ENCODE assay signal across 13 cellular contexts in the genomic region with DNA sequence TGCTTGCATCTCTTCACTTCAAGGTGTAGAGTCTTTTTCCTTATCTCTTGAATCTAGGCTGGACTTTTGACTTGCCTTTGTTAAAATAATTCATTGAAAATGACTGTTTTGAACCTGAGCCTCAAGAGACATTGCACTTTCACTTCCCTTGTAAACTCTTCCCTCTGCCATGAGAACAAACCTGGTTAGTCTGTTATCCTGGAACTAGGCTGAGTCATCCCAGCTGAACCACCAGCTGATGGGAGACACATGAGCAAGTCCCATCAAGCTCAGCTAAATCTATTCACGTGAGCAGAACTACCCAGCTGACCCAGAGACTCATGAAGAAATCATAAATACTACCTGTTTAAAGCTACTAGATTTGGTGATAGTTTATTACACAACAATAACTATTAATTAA.
DNase-seq lines count a peak whose midpoint lies in the region; ATAC-seq and TF ChIP-seq lines count a peak whose summit lies in the region.
"Had no signal": no experiment of that assay in that cellular context is flagged by ENCODE, and none has a peak within 500 bp of the region (broad histone marks: within the 10 kb centered on the region; RNA-seq: fewer than 3 reads in every experiment).

No MANE protein-coding gene starts in this region.

- TF ChIP-seq CTCF in retinal pigment epithelial cell (conservative IDR thresholded peaks at IDR 0.05; ENCODE audit: low read depth, low read length): no peak

- ATAC-seq in GM21423 (IDR thresholded peaks at IDR 0.05; ENCODE audit: unreplicated experiment): peak; percentile 82
- peak; percentile 60 for ATAC-seq in HG03064 (IDR thresholded peaks at IDR 0.05; ENCODE audit: low read depth, unreplicated experiment)
- no peak for ATAC-seq in stimulated activated memory B cell treated with anti-CD40 and anti-IgM and Interleukin-4, amounts not matched to agents 10 μg/mL and 1 μg/mL and 100 μg/mL, for 72 hours
- ATAC-seq: left lung had no signal

- no peak overlapping the region for H3K27ac Mint-ChIP-seq in stimulated activated memory B cell treated with anti-CD40 and anti-IgM and Interleukin-4, amounts not matched to agents 10 μg/mL and 1 μg/mL and 100 μg/mL, for 72 hours
- H3K27ac Mint-ChIP-seq: stimulated activated naive CD8-positive, alpha-beta T cell treated with anti-CD3 and anti-CD28 coated beads, Interleukin-15, Interleukin-2, amounts not matched to agents 100 ng/mL and 50 ng/mL, for 24 hours had no signal

- H3K4me3 ChIP-seq in retinal pigment epithelial cell (ENCODE audit: low read length): no peak overlapping the region
- H3K4me3 ChIP-seq: left lung had no signal

- H3K27me3 Mint-ChIP-seq in stimulated activated memory B cell treated with anti-CD40 and anti-IgM and Interleukin-4, amounts not matched to agents 10 μg/mL and 1 μg/mL and 100 μg/mL, for 72 hours: no peaks in the 10 kb centered on the region
- H3K27me3 Mint-ChIP-seq: stimulated activated naive CD8-positive, alpha-beta T cell treated with anti-CD3 and anti-CD28 coated beads, Interleukin-15, Interleukin-2, amounts not matched to agents 100 ng/mL and 50 ng/mL, for 24 hours had no signal

- no peaks in the 10 kb centered on the region for H3K36me3 Mint-ChIP-seq in stimulated activated memory B cell treated with anti-CD40 and anti-IgM and Interleukin-4, amounts not matched to agents 10 μg/mL and 1 μg/mL and 100 μg/mL, for 72 hours

- no peaks in the 10 kb centered on the region for H3K9me3 Mint-ChIP-seq in stimulated activated memory B cell treated with anti-CD40 and anti-IgM and Interleukin-4, amounts not matched to agents 10 μg/mL and 1 μg/mL and 100 μg/mL, for 72 hours
- H3K9me3 Mint-ChIP-seq: stimulated activated naive CD8-positive, alpha-beta T cell treated with anti-CD3 and anti-CD28 coated beads, Interleukin-15, Interleukin-2, amounts not matched to agents 100 ng/mL and 50 ng/mL, for 24 hours had no signal

- H3K4me3 Mint-ChIP-seq in stimulated activated memory B cell treated with anti-CD40 and anti-IgM and Interleukin-4, amounts not matched to agents 10 μg/mL and 1 μg/mL and 100 μg/mL, for 72 hours: no peak overlapping the region
- H3K4me3 Mint-ChIP-seq: stimulated activated naive CD8-positive, alpha-beta T cell treated with anti-CD3 and anti-CD28 coated beads, Interleukin-15, Interleukin-2, amounts not matched to agents 100 ng/mL and 50 ng/mL, for 24 hours had no signal

- DNase-seq in RPMI7951 (ENCODE audit: low read depth): peak; percentile 1
- peak; percentile 74 for DNase-seq in retinal pigment epithelial cell (ENCODE audit: low read depth)
- DNase-seq in GM19240 (ENCODE audit: insufficient read length, low spot score): no peak
- DNase-seq in NCI-H510A treated with DMSO at 0.1 percent for 48 hours (lab: John Stamatoyannopoulos, UW): no peak
- DNase-seq: activated effector memory CD4-positive, alpha-beta T cell treated with Interleukin-2 at 50 U/mL for 16 hours; left lung; NCI-H510A; small intestine; T1000 had no signal

- no peaks in the 10 kb centered on the region for H3K4me1 Mint-ChIP-seq in stimulated activated memory B cell treated with anti-CD40 and anti-IgM and Interleukin-4, amounts not matched to agents 10 μg/mL and 1 μg/mL and 100 μg/mL, for 72 hours

Comparison
In these comparisons a context has a peak if more than half of its experiments do, and no peak if none do; other contexts are left out.
1. DNase-seq: peak in RPMI7951 (single experiment) and retinal pigment epithelial cell (single experiment); none in GM19240 (single experiment) and NCI-H510A treated with DMSO at 0.1 percent for 48 hours (single experiment).